Comparison of ENCODE assay signal across 34 cellular contexts in genomic region chr3:145355175-145355574, GRCh38.
"Had no signal": no experiment of that assay in that cellular context is flagged by ENCODE, and none has a peak within 500 bp of the region (broad histone marks: within the 10 kb centered on the region; RNA-seq: fewer than 3 reads in every experiment).

No MANE protein-coding gene starts in this region.

- ATAC-seq: activated CD8-positive, alpha-beta T cell treated with anti-CD3 and anti-CD28 coated beads for 36 hours; activated T-cell treated with anti-CD3 and anti-CD28 coated beads, Interleukin-2, amount 50 U/mL, for 72 hours; activated T-helper 17 cell treated with anti-CD3 and anti-CD28 coated beads, Interleukin-2, amount 50 U/mL, for 72 hours had no signal

- H3K27ac Mint-ChIP-seq: activated CD4-positive, alpha-beta T cell treated with anti-CD3 and anti-CD28 coated beads, Interleukin-2, amount 10 ng/mL, durations not matched to agents 24 days and 14 days; activated CD8-positive, alpha-beta T cell treated with anti-CD3 and anti-CD28 coated beads for 36 hours; activated naive CD4-positive, alpha-beta T cell treated with anti-CD3 and anti-CD28 coated beads, Interleukin-2, amount 50 U/mL, for 24 hours; activated naive CD8-positive, alpha-beta T cell treated with anti-CD3 and anti-CD28 coated beads, Interleukin-2, amount 10 ng/mL, durations not matched to agents 7 days and 5 days; activated T-cell treated with anti-CD3 and anti-CD28 coated beads, Interleukin-2, amount 50 U/mL, for 72 hours; activated T-helper 17 cell treated with anti-CD3 and anti-CD28 coated beads, Interleukin-2, amount 50 U/mL, for 72 hours; brain; IgD-negative memory B cell had no signal

- H2AFZ ChIP-seq: PC-9 had no signal

- H3K36me3 ChIP-seq: ascending aorta had no signal

- H3K27me3 Mint-ChIP-seq: activated CD4-positive, alpha-beta T cell treated with anti-CD3 and anti-CD28 coated beads, Interleukin-2, amount 10 ng/mL, durations not matched to agents 24 days and 14 days; activated CD8-positive, alpha-beta T cell treated with anti-CD3 and anti-CD28 coated beads for 36 hours; activated naive CD4-positive, alpha-beta T cell treated with anti-CD3 and anti-CD28 coated beads, Interleukin-2, amount 50 U/mL, for 24 hours; activated naive CD8-positive, alpha-beta T cell treated with anti-CD3 and anti-CD28 coated beads, Interleukin-2, amount 10 ng/mL, durations not matched to agents 7 days and 5 days; activated T-helper 17 cell treated with anti-CD3 and anti-CD28 coated beads, Interleukin-2, amount 50 U/mL, for 72 hours; brain; IgD-negative memory B cell had no signal

- H3K4me3 Mint-ChIP-seq: activated CD4-positive, alpha-beta T cell treated with anti-CD3 and anti-CD28 coated beads, Interleukin-2, amount 10 ng/mL, durations not matched to agents 24 days and 14 days; activated CD8-positive, alpha-beta T cell treated with anti-CD3 and anti-CD28 coated beads for 36 hours; activated naive CD4-positive, alpha-beta T cell treated with anti-CD3 and anti-CD28 coated beads, Interleukin-2, amount 50 U/mL, for 24 hours; activated naive CD8-positive, alpha-beta T cell treated with anti-CD3 and anti-CD28 coated beads, Interleukin-2, amount 10 ng/mL, durations not matched to agents 7 days and 5 days; activated T-cell treated with anti-CD3 and anti-CD28 coated beads, Interleukin-2, amount 50 U/mL, for 72 hours; activated T-helper 17 cell treated with anti-CD3 and anti-CD28 coated beads, Interleukin-2, amount 50 U/mL, for 72 hours; brain; IgD-negative memory B cell had no signal

- H3K4me1 Mint-ChIP-seq: activated CD4-positive, alpha-beta T cell treated with anti-CD3 and anti-CD28 coated beads, Interleukin-2, amount 10 ng/mL, durations not matched to agents 24 days and 14 days; activated naive CD4-positive, alpha-beta T cell treated with anti-CD3 and anti-CD28 coated beads, Interleukin-2, amount 50 U/mL, for 24 hours; activated naive CD8-positive, alpha-beta T cell treated with anti-CD3 and anti-CD28 coated beads, Interleukin-2, amount 10 ng/mL, durations not matched to agents 7 days and 5 days; activated T-helper 17 cell treated with anti-CD3 and anti-CD28 coated beads, Interleukin-2, amount 50 U/mL, for 72 hours; brain; IgD-negative memory B cell had no signal

- H3K27me3 ChIP-seq: ascending aorta had no signal

- H3K4me3 ChIP-seq: ascending aorta, PC-9 had no signal

- H3K4me2 ChIP-seq: PC-9 had no signal

- FAIRE-seq: bronchial epithelial cell had no signal

- H3K27ac ChIP-seq: ascending aorta, PC-9, VCaP had no signal

- H3K4me1 ChIP-seq: ascending aorta had no signal

- DNase-seq: activated CD4-positive, alpha-beta T cell treated with anti-CD3 and anti-CD28 coated beads, Interleukin-2, amount 10 ng/mL, durations not matched to agents 24 days and 14 days; activated CD4-positive, alpha-beta T cell treated with anti-CD3 and anti-CD28 coated beads, Interleukin-2, amount 50 U/mL, for 4 hours; activated CD8-positive, alpha-beta T cell treated with anti-CD3 and anti-CD28 coated beads for 36 hours; activated effector memory CD4-positive, alpha-beta T cell treated with anti-CD3 and anti-CD28 coated beads, Interleukin-2, amount 50 U/mL, for 16 hours; activated naive CD4-positive, alpha-beta T cell; activated naive CD8-positive, alpha-beta T cell treated with anti-CD3 and anti-CD28 coated beads, Interleukin-2, amount 10 ng/mL, durations not matched to agents 7 days and 5 days; activated T-cell treated with anti-CD3 and anti-CD28 coated beads, Interleukin-2, amount 50 U/mL, for 1 hour; activated T-cell treated with anti-CD3 and anti-CD28 coated beads, Interleukin-2, amount 50 U/mL, for 72 hours; amygdala; central memory CD4-positive, alpha-beta T cell; Karpas-422; KBM-7; NCI-H1105; NCI-H1417 treated with DMSO at 0.1 percent for 48 hours; NCI-H187 treated with DMSO at 0.1 percent for 48 hours; NCI-H2081; NCI-H2171 treated with DMSO at 0.1 percent for 48 hours; NCI-H2227 treated with DMSO at 0.1 percent for 48 hours; NCI-H446 treated with DMSO at 0.1 percent for 48 hours; NCI-H69; NK-92 treated with Interleukin-12 subunit alpha and Interleukin-12 subunit beta, amount 100 ng/mL, for 24 hours; PC-9; Right ventricle myocardium superior; SW 1271; T-helper 1 cell; T-helper 2 cell; T-helper 9 cell had no signal

- H3K36me3 Mint-ChIP-seq: activated naive CD4-positive, alpha-beta T cell treated with anti-CD3 and anti-CD28 coated beads, Interleukin-2, amount 50 U/mL, for 24 hours; activated naive CD8-positive, alpha-beta T cell treated with anti-CD3 and anti-CD28 coated beads, Interleukin-2, amount 10 ng/mL, durations not matched to agents 7 days and 5 days; brain; IgD-negative memory B cell had no signal
